Comparison of ENCODE assay signal across 24 cellular contexts in genomic region chr10:71004676-71005075, GRCh38.
DNase-seq lines count a peak whose midpoint lies in the region; ATAC-seq and TF ChIP-seq lines count a peak whose summit lies in the region.
"Had no signal": no experiment of that assay in that cellular context is flagged by ENCODE, and none has a peak within 500 bp of the region (broad histone marks: within the 10 kb centered on the region; RNA-seq: fewer than 3 reads in every experiment).

No MANE protein-coding gene starts in this region.

- TF ChIP-seq CTCF in WERI-Rb-1 (IDR thresholded peaks at IDR 0.05; ENCODE audit: low read depth, low read length) (no peak), left ventricle myocardium inferior (IDR thresholded peaks at IDR 0.05; ENCODE audit: borderline replicate concordance) (no peak)

- H2AFZ ChIP-seq in neuronal stem cell (ENCODE audit: low read length) = no peak overlapping the region
- H2AFZ ChIP-seq: GM23338 had no signal

- WGBS in neuronal stem cell (ENCODE audit: extremely low coverage in 2 of 2, insufficient read length in 2 of 2, insufficient replicate concordance in 1 of 2), 2 donors = no CpG with 5 or more reads among the region's 3 CpGs

- no peak overlapping the region for H3K27ac Mint-ChIP-seq in stimulated activated effector memory CD8-positive, alpha-beta T cell treated with anti-CD3 and anti-CD28 coated beads, Interleukin-12 subunit alpha, Interleukin-12 subunit beta, amount 100 ng/mL, for 72 hours
- H3K27ac Mint-ChIP-seq: CD14-positive monocyte; CD4-positive, alpha-beta T cell; CD8-positive, alpha-beta memory T cell; GM23338 had no signal

- H3K9me3 ChIP-seq in WERI-Rb-1 (ENCODE audit: severe bottlenecking) (no peaks in the 10 kb centered on the region), neuronal stem cell (replicated peaks in 1 of 2; ENCODE audit: control insufficient read depth in 2 of 2, insufficient read depth in 1 of 2, low read depth in 1 of 2, low read length in 2 of 2) (peaks cover 0 to under 1% of the 10 kb centered on the region in 2 donors), MG63 (no peaks in the 10 kb centered on the region), left ventricle myocardium inferior (replicated peaks) (no peaks in the 10 kb centered on the region)
- H3K9me3 ChIP-seq: A549; BE2C; BLaER1 treated with 17β-estradiol and CSF1 and Interleukin-3, amounts not matched to agents 10 nM and 100 nM had no signal

- H3K23ac ChIP-seq in neuronal stem cell (ENCODE audit: low read depth, low read length, poor library complexity) = no peak overlapping the region

- H3K14ac ChIP-seq in neuronal stem cell (ENCODE audit: low read length) = no peak overlapping the region

- no peaks in the 10 kb centered on the region for H3K36me3 ChIP-seq in WERI-Rb-1
- no peaks in the 10 kb centered on the region for H3K36me3 ChIP-seq in neuronal stem cell (replicated peaks in 1 of 2; ENCODE audit: control insufficient read depth in 2 of 2, insufficient read depth in 2 of 2, low read length in 2 of 2)
- no peaks in the 10 kb centered on the region for H3K36me3 ChIP-seq in MG63
- H3K36me3 ChIP-seq in left ventricle myocardium inferior = no peaks in the 10 kb centered on the region
- H3K36me3 ChIP-seq: BE2C; BLaER1 treated with 17β-estradiol and CSF1 and Interleukin-3, amounts not matched to agents 10 nM and 100 nM had no signal

- no peaks in the 10 kb centered on the region for H3K79me1 ChIP-seq in neuronal stem cell (ENCODE audit: low read depth, low read length)

- no peak overlapping the region for H3K9ac ChIP-seq in neuronal stem cell (ENCODE audit: low read depth, low read length, poor library complexity)
- H3K9ac ChIP-seq: BLaER1 treated with 17β-estradiol and CSF1 and Interleukin-3, amounts not matched to agents 10 nM and 100 nM had no signal

- H3K27me3 ChIP-seq in WERI-Rb-1 (ENCODE audit: insufficient read depth, low read depth, severe bottlenecking) (no peaks in the 10 kb centered on the region), neuronal stem cell (ENCODE audit: control insufficient read depth in 3 of 3, insufficient read depth in 3 of 3, low read depth in 1 of 3, low read length in 3 of 3) (no peaks in the 10 kb centered on the region), MG63 (no peaks in the 10 kb centered on the region), left ventricle myocardium inferior (ENCODE audit: low read depth) (no peaks in the 10 kb centered on the region)
- H3K27me3 ChIP-seq: BE2C; BLaER1 treated with 17β-estradiol and CSF1 and Interleukin-3, amounts not matched to agents 10 nM and 100 nM had no signal

- DNase-seq in WERI-Rb-1 (no peak), neuronal stem cell (ENCODE audit: low spot score) (no peak), posterior cingulate gyrus (no peak), MG63 (no peak), left ventricle myocardium inferior (no peak)
- no peak for DNase-seq in stimulated activated effector memory CD8-positive, alpha-beta T cell treated with anti-CD3 and anti-CD28 coated beads, Interleukin-12 subunit alpha, Interleukin-12 subunit beta, amount 100 ng/mL, for 72 hours (ENCODE audit: low spot score in 2 of 2)
- DNase-seq: 8988T; ACHN; AML-193; BE2C; CD4-positive, alpha-beta T cell; CD8-positive, alpha-beta memory T cell; DMS 273 treated with DMSO at 0.1 percent for 48 hours; DMS79; EL; GDM1; H9 had no signal

- peak; percentile 12 for ATAC-seq in stimulated activated effector memory CD8-positive, alpha-beta T cell treated with anti-CD3 and anti-CD28 coated beads, Interleukin-12 subunit alpha, Interleukin-12 subunit beta, amount 100 ng/mL, for 72 hours
- no peak for ATAC-seq in HG02981 (IDR thresholded peaks at IDR 0.05; ENCODE audit: unreplicated experiment)
- ATAC-seq: A549, GM12878, HCT116 had no signal

- no peak overlapping the region for H2BK120ac ChIP-seq in neuronal stem cell (ENCODE audit: low read depth, low read length)

- H3K4ac ChIP-seq in neuronal stem cell (ENCODE audit: low read length) = no peak overlapping the region

- H4K91ac ChIP-seq in neuronal stem cell (ENCODE audit: low read depth, low read length, poor library complexity) = no peak overlapping the region

- H3K4me1 Mint-ChIP-seq in stimulated activated effector memory CD8-positive, alpha-beta T cell treated with anti-CD3 and anti-CD28 coated beads, Interleukin-12 subunit alpha, Interleukin-12 subunit beta, amount 100 ng/mL, for 72 hours = no peaks in the 10 kb centered on the region
- H3K4me1 Mint-ChIP-seq: CD14-positive monocyte; CD8-positive, alpha-beta memory T cell had no signal

- H2BK15ac ChIP-seq in neuronal stem cell (ENCODE audit: low read length) = peak overlapping the region; percentile 41

- H3K4me1 ChIP-seq in neuronal stem cell (ENCODE audit: control insufficient read depth in 2 of 2, insufficient read depth in 1 of 2, low read depth in 1 of 2, low read length in 2 of 2) = peaks cover 0 to 19% of the 10 kb centered on the region in 2 donors
- H3K4me1 ChIP-seq in left ventricle myocardium inferior = peaks cover 14% of the 10 kb centered on the region
- H3K4me1 ChIP-seq: BE2C had no signal

- peak overlapping the region; percentile 5 for H3K18ac ChIP-seq in neuronal stem cell (ENCODE audit: low read length)

- no peaks in the 10 kb centered on the region for H3K36me3 Mint-ChIP-seq in stimulated activated effector memory CD8-positive, alpha-beta T cell treated with anti-CD3 and anti-CD28 coated beads, Interleukin-12 subunit alpha, Interleukin-12 subunit beta, amount 100 ng/mL, for 72 hours
- H3K36me3 Mint-ChIP-seq: CD14-positive monocyte had no signal

- no peak overlapping the region for H2BK12ac ChIP-seq in neuronal stem cell (ENCODE audit: low read length)

- H3K4me2 ChIP-seq in neuronal stem cell (ENCODE audit: insufficient read depth, low read length, poor library complexity, severe bottlenecking) = no peak overlapping the region
- H3K4me2 ChIP-seq: A549, GM23338 had no signal

- H3K4me3 ChIP-seq in WERI-Rb-1 (ENCODE audit: low read depth, low read length) (no peak overlapping the region), neuronal stem cell (ENCODE audit: low read length in 2 of 2) (no peak overlapping the region), MG63 (no peak overlapping the region), left ventricle myocardium inferior (no peak overlapping the region)
- H3K4me3 ChIP-seq: A549; BLaER1 treated with 17β-estradiol and CSF1 and Interleukin-3, amounts not matched to agents 10 nM and 100 nM; GM12878; GM23338 had no signal

- H4K8ac ChIP-seq in neuronal stem cell (ENCODE audit: low read depth, low read length) = no peak overlapping the region

- intact Hi-C loops in posterior cingulate gyrus (cut with DNase I) (no loop called here), left ventricle myocardium inferior (cut with micrococcal nuclease) (no loop called here)

- H3K4me3 Mint-ChIP-seq in stimulated activated effector memory CD8-positive, alpha-beta T cell treated with anti-CD3 and anti-CD28 coated beads, Interleukin-12 subunit alpha, Interleukin-12 subunit beta, amount 100 ng/mL, for 72 hours = no peak overlapping the region
- H3K4me3 Mint-ChIP-seq: CD14-positive monocyte; CD4-positive, alpha-beta T cell; CD8-positive, alpha-beta memory T cell; GM23338; H9 had no signal

- no peaks in the 10 kb centered on the region for H3K9me3 Mint-ChIP-seq in stimulated activated effector memory CD8-positive, alpha-beta T cell treated with anti-CD3 and anti-CD28 coated beads, Interleukin-12 subunit alpha, Interleukin-12 subunit beta, amount 100 ng/mL, for 72 hours
- H3K9me3 Mint-ChIP-seq: CD14-positive monocyte had no signal

- H2AK5ac ChIP-seq in neuronal stem cell (ENCODE audit: low read depth, low read length) = peak overlapping the region; percentile 36

- H2BK5ac ChIP-seq in neuronal stem cell (ENCODE audit: low read length) = no peak overlapping the region

- H3K27ac ChIP-seq in WERI-Rb-1 (peak overlapping the region; percentile 86), neuronal stem cell (replicated peaks; ENCODE audit: low read length) (no peak overlapping the region), left ventricle myocardium inferior (replicated peaks) (no peak overlapping the region)
- H3K27ac ChIP-seq: A549; BLaER1 treated with 17β-estradiol and CSF1 and Interleukin-3, amounts not matched to agents 10 nM and 100 nM had no signal
